Comparison of ENCODE assay signal across 8 cellular contexts in the genomic region with DNA sequence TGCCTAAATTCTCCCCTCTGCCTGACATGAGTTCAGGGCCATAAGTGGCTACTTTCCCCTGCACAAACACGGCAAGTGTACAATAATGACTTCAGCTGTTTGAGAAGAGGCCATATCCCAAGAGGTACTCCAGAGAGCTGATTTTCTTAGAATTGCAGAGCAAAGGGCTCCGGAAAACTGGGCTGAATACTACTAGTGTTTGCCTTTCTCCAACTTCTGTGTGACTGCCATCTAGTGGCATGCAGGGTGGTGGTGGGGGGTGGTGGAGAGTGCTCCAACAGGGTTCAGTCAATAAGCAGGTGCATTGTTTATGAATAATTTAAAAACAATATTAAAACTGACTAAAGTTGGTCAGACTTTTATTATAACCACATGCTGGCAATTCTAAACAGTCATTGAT.
A peak's percentile ranks its signal among the peaks of the same experiment; 100 is the strongest.
DNase-seq lines count a peak whose midpoint lies in the region; ATAC-seq, FAIRE-seq and TF ChIP-seq lines count a peak whose summit lies in the region.

No MANE protein-coding gene starts in this region.

- no peaks in the 10 kb centered on the region for H3K27me3 Mint-ChIP-seq in activated T-helper 1 cell treated with anti-CD3 and anti-CD28 coated beads, Interleukin-12 subunit alpha, Interleukin-12 subunit beta, Interleukin-2, Interleukin-4 antibody, amounts not matched to agents 30 ng/mL and 10 ng/mL and 1 ng/mL, durations not matched to agents 14 hours and 24 hours and 36 hours (ENCODE audit: insufficient read depth)

- peaks cover 6% of the 10 kb centered on the region for H3K4me1 ChIP-seq in OCI-LY3 (ENCODE audit: low read length)
- no peaks in the 10 kb centered on the region for H3K4me1 ChIP-seq in esophagus muscularis mucosa
- H3K4me1 ChIP-seq in pancreas = no peaks in the 10 kb centered on the region

- no peaks in the 10 kb centered on the region for H3K79me2 ChIP-seq in OCI-LY3 (ENCODE audit: low read length)

- ATAC-seq in HG02884 (IDR thresholded peaks at IDR 0.05; ENCODE audit: unreplicated experiment) (peak; percentile 82), pancreas (peak; percentile 72 to 94 (median 90))

- no peak overlapping the region for H3K27ac Mint-ChIP-seq in activated T-helper 1 cell treated with anti-CD3 and anti-CD28 coated beads, Interleukin-12 subunit alpha, Interleukin-12 subunit beta, Interleukin-2, Interleukin-4 antibody, amounts not matched to agents 30 ng/mL and 10 ng/mL and 1 ng/mL, durations not matched to agents 14 hours and 24 hours and 36 hours

- no peak overlapping the region for H3K27ac ChIP-seq in OCI-LY3 (ENCODE audit: low read length)
- H3K27ac ChIP-seq in esophagus muscularis mucosa (replicated peaks in 1 of 4) = no peak overlapping the region
- no peak overlapping the region for H3K27ac ChIP-seq in pancreas

- no peaks in the 10 kb centered on the region for H4K20me1 ChIP-seq in OCI-LY3 (ENCODE audit: insufficient read depth, low read length)

- peak; percentile 86 for TF ChIP-seq CTCF in GM06990 (IDR thresholded peaks at IDR 0.05; ENCODE audit: insufficient read depth, low read length, poor library complexity, severe bottlenecking)
- TF ChIP-seq CTCF in OCI-LY3 (IDR thresholded peaks at IDR 0.05; ENCODE audit: low read depth, low read length) = peak; percentile 60
- TF ChIP-seq CTCF in esophagus muscularis mucosa (IDR thresholded peaks at IDR 0.05) = peak in 2 of 3 experiments; percentile 16 to 36
- TF ChIP-seq CTCF in pancreas (IDR thresholded peaks at IDR 0.05) = peak; percentile 26 to 63 (median 53)

- H3K4me3 Mint-ChIP-seq in activated T-helper 1 cell treated with anti-CD3 and anti-CD28 coated beads, Interleukin-12 subunit alpha, Interleukin-12 subunit beta, Interleukin-2, Interleukin-4 antibody, amounts not matched to agents 30 ng/mL and 10 ng/mL and 1 ng/mL, durations not matched to agents 14 hours and 24 hours and 36 hours = no peak overlapping the region

- intact Hi-C loops in esophagus muscularis mucosa (cut with DNase I) (no loop called here), pancreas (cut with DNase I) (no loop called here)
- intact Hi-C loops in activated T-helper 1 cell treated with anti-CD3 and anti-CD28 coated beads, Interleukin-12 subunit alpha, Interleukin-12 subunit beta, Interleukin-2, Interleukin-4 antibody, amounts not matched to agents 30 ng/mL and 10 ng/mL and 1 ng/mL, durations not matched to agents 14 hours and 24 hours and 36 hours (cut with micrococcal nuclease) = loop anchor here (2.0 kb wide), 1 partner anchor 215 kb away; no protein-coding TSS in a partner anchor

- TF ChIP-seq EP300 in esophagus muscularis mucosa (IDR thresholded peaks at IDR 0.05) = no peak

- H3K4me3 ChIP-seq in GM06990 (replicated peaks; ENCODE audit: low read depth, low read length) = no peak overlapping the region
- H3K4me3 ChIP-seq in OCI-LY3 (ENCODE audit: low read length) = no peak overlapping the region
- H3K4me3 ChIP-seq in esophagus muscularis mucosa = no peak overlapping the region
- no peak overlapping the region for H3K4me3 ChIP-seq in pancreas

- no peak for TF ChIP-seq POLR2A in esophagus muscularis mucosa (IDR thresholded peaks at IDR 0.05; ENCODE audit: low read depth)

- no peaks in the 10 kb centered on the region for H3K4me1 Mint-ChIP-seq in activated T-helper 1 cell treated with anti-CD3 and anti-CD28 coated beads, Interleukin-12 subunit alpha, Interleukin-12 subunit beta, Interleukin-2, Interleukin-4 antibody, amounts not matched to agents 30 ng/mL and 10 ng/mL and 1 ng/mL, durations not matched to agents 14 hours and 24 hours and 36 hours (ENCODE audit: low read depth)

- H3K27me3 ChIP-seq in GM06990 (replicated peaks; ENCODE audit: control insufficient read depth, insufficient read depth, low read length) (no peaks in the 10 kb centered on the region), OCI-LY3 (ENCODE audit: low read depth, low read length) (no peaks in the 10 kb centered on the region), esophagus muscularis mucosa (no peaks in the 10 kb centered on the region), pancreas (no peaks in the 10 kb centered on the region)

- no peaks in the 10 kb centered on the region for H3K9me3 Mint-ChIP-seq in activated T-helper 1 cell treated with anti-CD3 and anti-CD28 coated beads, Interleukin-12 subunit alpha, Interleukin-12 subunit beta, Interleukin-2, Interleukin-4 antibody, amounts not matched to agents 30 ng/mL and 10 ng/mL and 1 ng/mL, durations not matched to agents 14 hours and 24 hours and 36 hours

- no peaks in the 10 kb centered on the region for H3K9me3 ChIP-seq in OCI-LY3 (ENCODE audit: insufficient read depth, low read length)
- no peaks in the 10 kb centered on the region for H3K9me3 ChIP-seq in esophagus muscularis mucosa
- no peaks in the 10 kb centered on the region for H3K9me3 ChIP-seq in pancreas

- H3K36me3 Mint-ChIP-seq in activated T-helper 1 cell treated with anti-CD3 and anti-CD28 coated beads, Interleukin-12 subunit alpha, Interleukin-12 subunit beta, Interleukin-2, Interleukin-4 antibody, amounts not matched to agents 30 ng/mL and 10 ng/mL and 1 ng/mL, durations not matched to agents 14 hours and 24 hours and 36 hours (ENCODE audit: low read depth) = no peaks in the 10 kb centered on the region

- no peak overlapping the region for H3K4me2 ChIP-seq in OCI-LY3 (ENCODE audit: low read length)

- H2AFZ ChIP-seq in OCI-LY3 (ENCODE audit: low read depth, low read length) = no peak overlapping the region

- peak; percentile 23 for FAIRE-seq in pancreas (lab: Jason Lieb, UNC)

- peak; percentile 37 for DNase-seq in AG08395 (ENCODE audit: low spot score)
- DNase-seq in GM06990 (ENCODE audit: extremely low read depth, insufficient read length) = no peak
- DNase-seq in esophagus muscularis mucosa (ENCODE audit: extremely low spot score) = no peak
- peak; percentile 19 to 67 (median 46) for DNase-seq in pancreas
- no peak for DNase-seq in activated T-helper 1 cell treated with anti-CD3 and anti-CD28 coated beads, Interleukin-12 subunit alpha, Interleukin-12 subunit beta, Interleukin-2, Interleukin-4 antibody, amounts not matched to agents 30 ng/mL and 10 ng/mL and 1 ng/mL, durations not matched to agents 14 hours and 24 hours and 36 hours (ENCODE audit: low spot score)
- DNase-seq in hippocampal formation (lab: John Stamatoyannopoulos, UW) = no peak

- no peak overlapping the region for H3K9ac ChIP-seq in OCI-LY3 (ENCODE audit: low read length)

- 23% methylated on average over 2 of the region's 2 CpGs for WGBS in esophagus muscularis mucosa
- WGBS in pancreas, 2 donors = 1 to 7% methylated on average over 2 of the region's 2 CpGs

- H3K36me3 ChIP-seq in GM06990 (ENCODE audit: control insufficient read depth, insufficient read depth, low read length) (no peaks in the 10 kb centered on the region), OCI-LY3 (replicated peaks; ENCODE audit: low read depth, low read length) (peaks cover 2% of the 10 kb centered on the region), esophagus muscularis mucosa (no peaks in the 10 kb centered on the region), pancreas (no peaks in the 10 kb centered on the region)

Comparison
In these comparisons a context has a peak if more than half of its experiments do, and no peak if none do; other contexts are left out.
1. DNase-seq: peak in AG08395 (single experiment) and pancreas (6 of 6); none in GM06990 (single experiment), esophagus muscularis mucosa (single experiment), activated T-helper 1 cell treated with anti-CD3 and anti-CD28 coated beads, Interleukin-12 subunit alpha, Interleukin-12 subunit beta, Interleukin-2, Interleukin-4 antibody, amounts not matched to agents 30 ng/mL and 10 ng/mL and 1 ng/mL, durations not matched to agents 14 hours and 24 hours and 36 hours (single experiment) and hippocampal formation (0 of 2).
2. CTCF ChIP-seq: peak in every context shown above with its lines; median percentile 86 in GM06990; 60 in OCI-LY3; 53 in pancreas; 26 in esophagus muscularis mucosa.